12 cellular contexts compared by ENCODE assay signal in the genomic region with DNA sequence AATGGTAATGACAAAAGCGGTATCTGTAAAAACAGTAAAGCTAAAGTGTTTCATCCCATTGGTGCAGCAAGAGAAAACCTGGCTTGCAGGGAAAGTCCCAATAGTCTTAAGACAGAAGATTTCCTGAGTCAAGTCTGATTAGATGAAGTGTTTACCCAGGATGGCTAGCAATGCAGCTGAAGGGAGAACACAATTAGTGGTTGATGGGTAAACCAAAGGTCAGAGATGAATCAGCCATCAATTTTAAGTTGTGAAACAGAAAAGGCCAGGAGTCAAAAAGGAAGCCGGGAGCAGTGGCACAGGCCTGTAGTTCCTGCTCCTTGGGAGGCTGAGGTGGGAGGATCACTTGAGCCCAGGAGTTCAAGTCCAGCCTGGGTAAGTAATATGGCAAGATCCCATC. TPM values are rescaled to one million over a fixed set of nuclear protein-coding genes. Genes with fewer than 3 reads are reported as not detected.
DNase-seq lines count a peak whose midpoint lies in the region; ATAC-seq, FAIRE-seq and TF ChIP-seq lines count a peak whose summit lies in the region.
"Had no signal": no experiment of that assay in that cellular context is flagged by ENCODE, and none has a peak within 500 bp of the region (broad histone marks: within the 10 kb centered on the region; RNA-seq: fewer than 3 reads in every experiment).

No MANE protein-coding gene starts in this region.

- H3K27me3 Mint-ChIP-seq in activated naive CD8-positive, alpha-beta T cell treated with anti-CD3 and anti-CD28 coated beads, Interleukin-2, amount 50 U/mL, for 24 hours, result no peaks in the 10 kb centered on the region
- no peaks in the 10 kb centered on the region for H3K27me3 Mint-ChIP-seq in activated naive CD8-positive, alpha-beta T cell treated with anti-CD3 and anti-CD28 coated beads for 36 hours
- H3K27me3 Mint-ChIP-seq in progenitor cell of endocrine pancreas, result no peaks in the 10 kb centered on the region

- no peak for TF ChIP-seq CTCF in fibroblast of the aortic adventitia (IDR thresholded peaks at IDR 0.05; ENCODE audit: insufficient read depth, low read length)
- no peak for TF ChIP-seq CTCF in progenitor cell of endocrine pancreas (IDR thresholded peaks at IDR 0.05; ENCODE audit: unreplicated experiment)

- peak; percentile 23 for FAIRE-seq in RCC 7860 (lab: Jason Lieb, UNC)
- FAIRE-seq: GM12892 had no signal

- ATAC-seq in activated naive CD8-positive, alpha-beta T cell treated with anti-CD3 and anti-CD28 coated beads, Interleukin-2, amount 50 U/mL, for 24 hours, result peak; percentile 76
- ATAC-seq in HG02884 (IDR thresholded peaks at IDR 0.05; ENCODE audit: unreplicated experiment), result no peak

- H3K27ac Mint-ChIP-seq in activated naive CD8-positive, alpha-beta T cell treated with anti-CD3 and anti-CD28 coated beads, Interleukin-2, amount 50 U/mL, for 24 hours, result peak overlapping the region; percentile 32
- H3K27ac Mint-ChIP-seq in activated naive CD8-positive, alpha-beta T cell treated with anti-CD3 and anti-CD28 coated beads for 36 hours, result no peak overlapping the region
- H3K27ac Mint-ChIP-seq in progenitor cell of endocrine pancreas, result no peak overlapping the region

- H3K4me3 Mint-ChIP-seq in activated naive CD8-positive, alpha-beta T cell treated with anti-CD3 and anti-CD28 coated beads, Interleukin-2, amount 50 U/mL, for 24 hours, result no peak overlapping the region
- H3K4me3 Mint-ChIP-seq in activated naive CD8-positive, alpha-beta T cell treated with anti-CD3 and anti-CD28 coated beads for 36 hours, result no peak overlapping the region
- no peak overlapping the region for H3K4me3 Mint-ChIP-seq in progenitor cell of endocrine pancreas (ENCODE audit: low read depth)

- no peaks in the 10 kb centered on the region for H3K9me3 Mint-ChIP-seq in activated naive CD8-positive, alpha-beta T cell treated with anti-CD3 and anti-CD28 coated beads, Interleukin-2, amount 50 U/mL, for 24 hours
- no peaks in the 10 kb centered on the region for H3K9me3 Mint-ChIP-seq in activated naive CD8-positive, alpha-beta T cell treated with anti-CD3 and anti-CD28 coated beads for 36 hours
- H3K9me3 Mint-ChIP-seq in progenitor cell of endocrine pancreas (ENCODE audit: low read depth), result no peaks in the 10 kb centered on the region

- H3K4me3 ChIP-seq in fibroblast of the aortic adventitia (ENCODE audit: low read depth, low read length), result no peak overlapping the region
- H3K4me3 ChIP-seq: ovary, SJSA1 had no signal

- no peak for DNase-seq in activated naive CD8-positive, alpha-beta T cell treated with anti-CD3 and anti-CD28 coated beads, Interleukin-2, amount 50 U/mL, for 24 hours
- no peak for DNase-seq in activated naive CD8-positive, alpha-beta T cell treated with anti-CD3 and anti-CD28 coated beads for 36 hours
- DNase-seq in RCC 7860 (ENCODE audit: low spot score) (peak; percentile 68), fibroblast of the aortic adventitia (ENCODE audit: low read depth) (peak; percentile 34), stromal cell of bone marrow (ENCODE audit: low read depth) (peak; percentile 78), progenitor cell of endocrine pancreas (ENCODE audit: low spot score, unreplicated experiment) (no peak), DMS53 (lab: John Stamatoyannopoulos, UW) (no peak)
- DNase-seq: ACHN, ovary had no signal

- peaks cover 4% of the 10 kb centered on the region for H3K4me1 Mint-ChIP-seq in activated naive CD8-positive, alpha-beta T cell treated with anti-CD3 and anti-CD28 coated beads, Interleukin-2, amount 50 U/mL, for 24 hours
- H3K4me1 Mint-ChIP-seq in activated naive CD8-positive, alpha-beta T cell treated with anti-CD3 and anti-CD28 coated beads for 36 hours, result peaks cover 4% of the 10 kb centered on the region
- peaks cover 3% of the 10 kb centered on the region for H3K4me1 Mint-ChIP-seq in progenitor cell of endocrine pancreas (ENCODE audit: low read depth)

- H3K36me3 Mint-ChIP-seq in activated naive CD8-positive, alpha-beta T cell treated with anti-CD3 and anti-CD28 coated beads, Interleukin-2, amount 50 U/mL, for 24 hours (ENCODE audit: low read depth), result peaks cover 65% of the 10 kb centered on the region
- peaks cover 58% of the 10 kb centered on the region for H3K36me3 Mint-ChIP-seq in activated naive CD8-positive, alpha-beta T cell treated with anti-CD3 and anti-CD28 coated beads for 36 hours
- peaks cover 60% of the 10 kb centered on the region for H3K36me3 Mint-ChIP-seq in progenitor cell of endocrine pancreas (ENCODE audit: insufficient read depth)

RNA-seq across cellular contexts. Expression of gene SEC23A, which starts 52.6 kb away (rescaled TPM):
- total RNA-seq in activated naive CD8-positive, alpha-beta T cell treated with anti-CD3 and anti-CD28 coated beads for 36 hours, result 10 to 100 TPM; 36.3 to 38.1 TPM
- total RNA-seq in fibroblast of the aortic adventitia (ENCODE audit: low replicate concordance) (298 and 1,157 TPM in 2 replicates), progenitor cell of endocrine pancreas (61.9 and 69.5 TPM in 2 replicates)

Comparison
In these comparisons a context has a peak if more than half of its experiments do, and no peak if none do; other contexts are left out.
1. DNase-seq: peak in RCC 7860 (single experiment), fibroblast of the aortic adventitia (single experiment) and stromal cell of bone marrow (single experiment); none in activated naive CD8-positive, alpha-beta T cell treated with anti-CD3 and anti-CD28 coated beads, Interleukin-2, amount 50 U/mL, for 24 hours (single experiment), activated naive CD8-positive, alpha-beta T cell treated with anti-CD3 and anti-CD28 coated beads for 36 hours (single experiment), progenitor cell of endocrine pancreas (single experiment) and DMS53 (single experiment).